Comparison of ENCODE assay signal across 4 cellular contexts in the genomic region with DNA sequence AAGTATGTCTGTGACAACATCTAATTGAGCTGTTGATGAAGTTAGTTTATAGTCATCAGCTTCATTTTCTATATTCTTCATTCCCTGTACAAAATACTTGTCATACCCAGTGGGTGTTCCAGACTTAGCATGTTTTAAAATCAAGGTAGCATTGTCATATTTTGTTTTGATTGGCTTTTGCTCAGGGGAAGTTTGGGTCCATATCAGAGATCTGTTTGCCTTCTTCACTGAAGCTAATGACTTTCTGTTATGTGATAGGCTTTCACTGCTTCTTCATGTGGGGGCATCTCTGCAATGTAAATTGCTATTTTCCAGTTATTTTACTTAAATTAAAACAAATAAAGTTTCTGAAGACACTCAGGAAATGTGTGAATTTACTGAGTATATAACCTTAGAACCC.
TF ChIP-seq lines count a peak whose summit lies in the region.

No MANE protein-coding gene starts in this region.

TF ChIP-seq in A549, 52 proteins besides CTCF, POLR2A, EP300 and RAD21:
- TF ChIP-seq MAZ (IDR thresholded peaks at IDR 0.05; ENCODE audit: borderline replicate concordance, low read depth, low read length) (no peak), NFE2L2 (conservative IDR thresholded peaks at IDR 0.05; ENCODE audit: low read length) (no peak), HEYL (CRISPR knock-in tag; IDR thresholded peaks at IDR 0.05) (no peak), BHLHE40 (IDR thresholded peaks at IDR 0.05; ENCODE audit: low read depth, low read length) (no peak), JUNB (IDR thresholded peaks at IDR 0.05) (no peak), ZSCAN20 (CRISPR knock-in tag; IDR thresholded peaks at IDR 0.05) (no peak), FOXS1 (CRISPR knock-in tag; IDR thresholded peaks at IDR 0.05) (no peak), MAFK (IDR thresholded peaks at IDR 0.05; ENCODE audit: partially characterized antibody) (no peak), SMC3 (IDR thresholded peaks at IDR 0.05) (no peak), RARB (CRISPR knock-in tag; IDR thresholded peaks at IDR 0.05) (no peak)
- TF ChIP-seq, protein P1, sequence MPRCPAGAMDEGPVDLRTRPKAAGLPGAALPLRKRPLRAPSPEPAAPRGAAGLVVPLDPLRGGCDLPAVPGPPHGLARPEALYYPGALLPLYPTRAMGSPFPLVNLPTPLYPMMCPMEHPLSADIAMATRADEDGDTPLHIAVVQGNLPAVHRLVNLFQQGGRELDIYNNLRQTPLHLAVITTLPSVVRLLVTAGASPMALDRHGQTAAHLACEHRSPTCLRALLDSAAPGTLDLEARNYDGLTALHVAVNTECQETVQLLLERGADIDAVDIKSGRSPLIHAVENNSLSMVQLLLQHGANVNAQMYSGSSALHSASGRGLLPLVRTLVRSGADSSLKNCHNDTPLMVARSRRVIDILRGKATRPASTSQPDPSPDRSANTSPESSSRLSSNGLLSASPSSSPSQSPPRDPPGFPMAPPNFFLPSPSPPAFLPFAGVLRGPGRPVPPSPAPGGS (IDR thresholded peaks at IDR 0.05) = no peak

TF ChIP-seq in HEK293, 187 proteins besides CTCF, POLR2A, EP300 and RAD21 (continues in another document):
- TF ChIP-seq ZNF747 (tag by site-specific recombination; IDR thresholded peaks at IDR 0.05) (no peak), ZEB2 (tag by site-specific recombination; IDR thresholded peaks at IDR 0.05) (no peak), ZNF155 (tag by site-specific recombination; IDR thresholded peaks at IDR 0.05) (no peak), OSR2 (tag by site-specific recombination; IDR thresholded peaks at IDR 0.05) (peak; percentile 64), ZNF529 (tag by site-specific recombination; IDR thresholded peaks at IDR 0.05; ENCODE audit: insufficient replicate concordance) (no peak), ZNF398 (tag by site-specific recombination; IDR thresholded peaks at IDR 0.05) (no peak), ZNF19 (tag by site-specific recombination; IDR thresholded peaks at IDR 0.05; ENCODE audit: low read depth) (no peak), PRDM1 (tag by site-specific recombination; IDR thresholded peaks at IDR 0.05) (peak; percentile 15; the same call in 1 of the 2 replicates), ZNF768 (tag by site-specific recombination; IDR thresholded peaks at IDR 0.05) (no peak), ZNF654 (tag by site-specific recombination; IDR thresholded peaks at IDR 0.05; ENCODE audit: low read depth) (no peak), ZNF558 (tag by site-specific recombination; IDR thresholded peaks at IDR 0.05) (no peak)
- TF ChIP-seq, protein P2, sequence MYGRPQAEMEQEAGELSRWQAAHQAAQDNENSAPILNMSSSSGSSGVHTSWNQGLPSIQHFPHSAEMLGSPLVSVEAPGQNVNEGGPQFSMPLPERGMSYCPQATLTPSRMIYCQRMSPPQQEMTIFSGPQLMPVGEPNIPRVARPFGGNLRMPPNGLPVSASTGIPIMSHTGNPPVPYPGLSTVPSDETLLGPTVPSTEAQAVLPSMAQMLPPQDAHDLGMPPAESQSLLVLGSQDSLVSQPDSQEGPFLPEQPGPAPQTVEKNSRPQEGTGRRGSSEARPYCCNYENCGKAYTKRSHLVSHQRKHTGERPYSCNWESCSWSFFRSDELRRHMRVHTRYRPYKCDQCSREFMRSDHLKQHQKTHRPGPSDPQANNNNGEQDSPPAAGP (tag by site-specific recombination; IDR thresholded peaks at IDR 0.05) = no peak
- TF ChIP-seq, protein P3, sequence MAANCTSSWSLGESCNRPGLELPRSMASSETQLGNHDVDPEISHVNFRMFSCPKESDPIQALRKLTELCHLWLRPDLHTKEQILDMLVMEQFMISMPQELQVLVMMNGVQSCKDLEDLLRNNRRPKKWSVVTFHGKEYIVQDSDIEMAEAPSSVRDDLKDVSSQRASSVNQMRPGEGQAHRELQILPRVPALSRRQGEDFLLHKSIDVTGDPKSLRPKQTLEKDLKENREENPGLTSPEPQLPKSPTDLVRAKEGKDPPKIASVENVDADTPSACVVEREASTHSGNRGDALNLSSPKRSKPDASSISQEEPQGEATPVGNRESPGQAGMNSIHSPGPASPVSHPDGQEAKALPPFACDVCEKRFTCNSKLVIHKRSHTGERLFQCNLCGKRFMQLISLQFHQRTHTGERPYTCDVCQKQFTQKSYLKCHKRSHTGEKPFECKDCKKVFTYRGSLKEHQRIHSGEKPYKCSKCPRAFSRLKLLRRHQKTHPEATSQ (tag by site-specific recombination; IDR thresholded peaks at IDR 0.05) = no peak

TF ChIP-seq in endothelial cell of umbilical vein, 7 proteins besides CTCF, POLR2A, EP300 and RAD21:
- TF ChIP-seq MYC (IDR thresholded peaks at IDR 0.05; ENCODE audit: low read depth, low read length) (no peak), JUN (IDR thresholded peaks at IDR 0.05; ENCODE audit: borderline replicate concordance, insufficient read depth, insufficient read length, low read depth) (no peak), GATA2 (IDR thresholded peaks at IDR 0.05; ENCODE audit: insufficient read depth, insufficient read length, low read depth, low read length) (no peak), POLR2AphosphoS5 (IDR thresholded peaks at IDR 0.05; ENCODE audit: insufficient read depth, low read depth, low read length) (no peak), EZH2 (IDR thresholded peaks at IDR 0.05; ENCODE audit: borderline replicate concordance, low read depth, low read length, severe bottlenecking) (no peak), FOS (IDR thresholded peaks at IDR 0.05; ENCODE audit: borderline replicate concordance, insufficient read depth, low read length) (no peak)
- TF ChIP-seq, protein P4, sequence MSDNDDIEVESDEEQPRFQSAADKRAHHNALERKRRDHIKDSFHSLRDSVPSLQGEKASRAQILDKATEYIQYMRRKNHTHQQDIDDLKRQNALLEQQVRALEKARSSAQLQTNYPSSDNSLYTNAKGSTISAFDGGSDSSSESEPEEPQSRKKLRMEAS (IDR thresholded peaks at IDR 0.05; ENCODE audit: insufficient read depth, insufficient read length) = no peak

TF ChIP-seq in HepG2, 621 proteins besides CTCF, POLR2A, EP300 and RAD21:
- TF ChIP-seq, protein P5, sequence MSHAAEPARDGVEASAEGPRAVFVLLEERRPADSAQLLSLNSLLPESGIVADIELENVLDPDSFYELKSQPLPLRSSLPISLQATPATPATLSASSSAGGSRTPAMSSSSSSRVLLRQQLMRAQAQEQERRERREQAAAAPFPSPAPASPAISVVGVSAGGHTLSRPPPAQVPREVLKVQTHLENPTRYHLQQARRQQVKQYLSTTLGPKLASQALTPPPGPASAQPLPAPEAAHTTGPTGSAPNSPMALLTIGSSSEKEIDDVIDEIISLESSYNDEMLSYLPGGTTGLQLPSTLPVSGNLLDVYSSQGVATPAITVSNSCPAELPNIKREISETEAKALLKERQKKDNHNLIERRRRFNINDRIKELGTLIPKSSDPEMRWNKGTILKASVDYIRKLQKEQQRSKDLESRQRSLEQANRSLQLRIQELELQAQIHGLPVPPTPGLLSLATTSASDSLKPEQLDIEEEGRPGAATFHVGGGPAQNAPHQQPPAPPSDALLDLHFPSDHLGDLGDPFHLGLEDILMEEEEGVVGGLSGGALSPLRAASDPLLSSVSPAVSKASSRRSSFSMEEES (CRISPR knock-in tag; IDR thresholded peaks at IDR 0.05) = no peak
- TF ChIP-seq HOMEZ (CRISPR knock-in tag; IDR thresholded peaks at IDR 0.05; ENCODE audit: low read depth) (no peak), NCOA2 (CRISPR knock-in tag; IDR thresholded peaks at IDR 0.05) (no peak), ZNF317 (CRISPR knock-in tag; IDR thresholded peaks at IDR 0.05) (no peak), ZNF557 (CRISPR knock-in tag; IDR thresholded peaks at IDR 0.05) (no peak), SKI (IDR thresholded peaks at IDR 0.05; ENCODE audit: partially characterized antibody) (no peak), NCOR1 (IDR thresholded peaks at IDR 0.05; ENCODE audit: borderline replicate concordance, low read length) (no peak), ZNF589 (CRISPR knock-in tag; conservative IDR thresholded peaks at IDR 0.05) (no peak), ZNF674 (CRISPR knock-in tag; IDR thresholded peaks at IDR 0.05; ENCODE audit: low read depth) (no peak), ZNF792 (CRISPR knock-in tag; IDR thresholded peaks at IDR 0.05) (no peak), GATAD1 (CRISPR knock-in tag; IDR thresholded peaks at IDR 0.05) (no peak), ZNF512B (CRISPR knock-in tag; IDR thresholded peaks at IDR 0.05; ENCODE audit: borderline replicate concordance) (no peak), PBX3 (CRISPR knock-in tag; IDR thresholded peaks at IDR 0.05; ENCODE audit: borderline replicate concordance) (no peak), PCBP1 (IDR thresholded peaks at IDR 0.05; ENCODE audit: borderline replicate concordance, low read depth, low read length) (no peak), ZNF10 (CRISPR knock-in tag; IDR thresholded peaks at IDR 0.05; ENCODE audit: borderline replicate concordance, low read depth) (no peak), PAF1 (CRISPR knock-in tag; IDR thresholded peaks at IDR 0.05) (no peak), TBL1XR1 (IDR thresholded peaks at IDR 0.05; ENCODE audit: borderline replicate concordance, low read length, partially characterized antibody) (no peak)
- TF ChIP-seq, protein P6, sequence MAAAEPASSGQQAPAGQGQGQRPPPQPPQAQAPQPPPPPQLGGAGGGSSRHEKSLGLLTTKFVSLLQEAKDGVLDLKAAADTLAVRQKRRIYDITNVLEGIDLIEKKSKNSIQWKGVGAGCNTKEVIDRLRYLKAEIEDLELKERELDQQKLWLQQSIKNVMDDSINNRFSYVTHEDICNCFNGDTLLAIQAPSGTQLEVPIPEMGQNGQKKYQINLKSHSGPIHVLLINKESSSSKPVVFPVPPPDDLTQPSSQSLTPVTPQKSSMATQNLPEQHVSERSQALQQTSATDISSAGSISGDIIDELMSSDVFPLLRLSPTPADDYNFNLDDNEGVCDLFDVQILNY (CRISPR knock-in tag; conservative IDR thresholded peaks at IDR 0.05) = no peak
